In genomic region chr15:56244811-56245576, GRCh38 we compare ENCODE assay signal across 8 cellular contexts.
DNase-seq lines count a peak whose midpoint lies in the region; ATAC-seq lines count a peak whose summit lies in the region.

No MANE protein-coding gene starts in this region.

- no peak for ATAC-seq in HG02973 (IDR thresholded peaks at IDR 0.05; ENCODE audit: unreplicated experiment)

- H3K4me1 Mint-ChIP-seq in T-helper 1 cell treated with Interleukin-12 subunit alpha and Interleukin-12 subunit beta and Interleukin-4 antibody, amounts not matched to agents 30 μg/mL and 1 μg/mL, for 36 hours (ENCODE audit: low read depth) = peaks cover 35% of the 10 kb centered on the region

- no peaks in the 10 kb centered on the region for H3K27me3 Mint-ChIP-seq in T-helper 1 cell treated with Interleukin-12 subunit alpha and Interleukin-12 subunit beta and Interleukin-4 antibody, amounts not matched to agents 30 μg/mL and 1 μg/mL, for 36 hours (ENCODE audit: low read depth)

- DNase-seq in NCI-H2227 treated with DMSO at 0.1 percent for 48 hours (lab: John Stamatoyannopoulos, UW) (peak; percentile 49), NCI-H2227 (lab: John Stamatoyannopoulos, UW; ENCODE audit: unreplicated experiment) (no peak), medulla oblongata (ENCODE audit: extremely low spot score) (peak; percentile 33), middle frontal gyrus (ENCODE audit: extremely low spot score, low spot score) (no peak)
- peak; percentile 6 for DNase-seq in central memory CD4-positive, alpha-beta T cell
- peak; percentile 12 for DNase-seq in stimulated activated naive CD4-positive, alpha-beta T cell treated with Interleukin-2 at 50 U/mL for 16 hours (lab: John Stamatoyannopoulos, UW)

- H3K9me3 Mint-ChIP-seq in T-helper 1 cell treated with Interleukin-12 subunit alpha and Interleukin-12 subunit beta and Interleukin-4 antibody, amounts not matched to agents 30 μg/mL and 1 μg/mL, for 36 hours = no peaks in the 10 kb centered on the region

- H3K4me3 Mint-ChIP-seq in T-helper 1 cell treated with Interleukin-12 subunit alpha and Interleukin-12 subunit beta and Interleukin-4 antibody, amounts not matched to agents 30 μg/mL and 1 μg/mL, for 36 hours = peak overlapping the region; percentile 80

- peaks cover 2% of the 10 kb centered on the region for H3K36me3 Mint-ChIP-seq in T-helper 1 cell treated with Interleukin-12 subunit alpha and Interleukin-12 subunit beta and Interleukin-4 antibody, amounts not matched to agents 30 μg/mL and 1 μg/mL, for 36 hours (ENCODE audit: low read depth)

- H3K27ac Mint-ChIP-seq in T-helper 1 cell treated with Interleukin-12 subunit alpha and Interleukin-12 subunit beta and Interleukin-4 antibody, amounts not matched to agents 30 μg/mL and 1 μg/mL, for 36 hours = peak overlapping the region; percentile 88

Comparison
In these comparisons a context has a peak if more than half of its experiments do, and no peak if none do; other contexts are left out.
1. DNase-seq: peak in NCI-H2227 treated with DMSO at 0.1 percent for 48 hours (single experiment), central memory CD4-positive, alpha-beta T cell (single experiment), medulla oblongata (single experiment) and stimulated activated naive CD4-positive, alpha-beta T cell treated with Interleukin-2 at 50 U/mL for 16 hours (single experiment); none in NCI-H2227 (single experiment) and middle frontal gyrus (single experiment).